In the genomic region with DNA sequence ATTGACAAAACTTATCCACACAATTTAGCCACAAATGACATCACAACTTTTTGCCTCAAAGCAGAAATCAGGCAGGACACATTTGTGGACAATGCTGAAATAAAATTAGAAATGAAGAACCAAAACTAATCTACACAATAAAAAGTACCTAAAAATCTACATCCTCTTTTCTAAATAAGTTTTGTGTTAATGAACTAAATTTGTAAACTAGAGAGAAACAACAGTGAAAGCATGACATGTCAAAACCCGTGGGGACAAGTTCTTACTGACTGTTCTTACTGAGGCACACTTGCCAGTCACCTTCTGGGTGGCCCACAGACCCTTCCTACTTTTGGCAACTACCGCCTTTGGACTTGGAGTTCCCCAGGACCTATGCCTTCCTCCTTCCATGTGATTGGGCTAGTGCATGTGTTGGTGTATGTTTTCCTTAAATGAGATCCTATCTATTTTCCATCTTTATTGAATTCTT, we compare ENCODE assay signal across 17 cellular contexts.
DNase-seq lines count a peak whose midpoint lies in the region; ATAC-seq lines count a peak whose summit lies in the region.
"Had no signal": no experiment of that assay in that cellular context is flagged by ENCODE, and none has a peak within 500 bp of the region (broad histone marks: within the 10 kb centered on the region; RNA-seq: fewer than 3 reads in every experiment).

No MANE protein-coding gene starts in this region.

- no peaks in the 10 kb centered on the region for H3K27me3 Mint-ChIP-seq in stimulated activated naive B cell treated with anti-CD40 and anti-IgM and Interleukin-4, amounts not matched to agents 10 μg/mL and 1 μg/mL and 100 μg/mL, for 72 hours
- H3K27me3 Mint-ChIP-seq: B cell had no signal

- H3K4me1 Mint-ChIP-seq in stimulated activated naive B cell treated with anti-CD40 and anti-IgM and Interleukin-4, amounts not matched to agents 10 μg/mL and 1 μg/mL and 100 μg/mL, for 72 hours, result no peaks in the 10 kb centered on the region

- DNase-seq in stimulated activated naive B cell treated with anti-CD40 and anti-IgM and Interleukin-4, amounts not matched to agents 10 μg/mL and 1 μg/mL and 100 μg/mL, for 72 hours, result no peak
- DNase-seq in AG08395 (ENCODE audit: low spot score) (no peak), OCI-M1 (lab: John Stamatoyannopoulos, UW) (no peak)
- DNase-seq in activated naive CD4-positive, alpha-beta T cell treated with anti-CD3 and anti-CD28 coated beads, Interleukin-2, amount 50 U/mL, for 16 hours, result no peak
- DNase-seq: activated CD4-positive, alpha-beta T cell treated with anti-CD3 and anti-CD28 coated beads, Interleukin-2, amount 50 U/mL, for 48 hours; foreskin keratinocyte; GM23248; left lung; NCI-H2029; NCI-H510A; right lobe of liver had no signal

- H3K4me3 Mint-ChIP-seq in stimulated activated naive B cell treated with anti-CD40 and anti-IgM and Interleukin-4, amounts not matched to agents 10 μg/mL and 1 μg/mL and 100 μg/mL, for 72 hours, result no peak overlapping the region
- H3K4me3 Mint-ChIP-seq: B cell had no signal

- no peaks in the 10 kb centered on the region for H3K36me3 Mint-ChIP-seq in stimulated activated naive B cell treated with anti-CD40 and anti-IgM and Interleukin-4, amounts not matched to agents 10 μg/mL and 1 μg/mL and 100 μg/mL, for 72 hours

- H3K27ac Mint-ChIP-seq in stimulated activated naive B cell treated with anti-CD40 and anti-IgM and Interleukin-4, amounts not matched to agents 10 μg/mL and 1 μg/mL and 100 μg/mL, for 72 hours, result no peak overlapping the region
- H3K27ac Mint-ChIP-seq: B cell had no signal

- H3K9me3 Mint-ChIP-seq in stimulated activated naive B cell treated with anti-CD40 and anti-IgM and Interleukin-4, amounts not matched to agents 10 μg/mL and 1 μg/mL and 100 μg/mL, for 72 hours, result peaks cover 0 to 1% of the 10 kb centered on the region in 2 donors

- ATAC-seq in GM18861 (IDR thresholded peaks at IDR 0.05; ENCODE audit: unreplicated experiment) (peak; percentile 91), GM21723 (IDR thresholded peaks at IDR 0.05; ENCODE audit: unreplicated experiment) (peak; percentile 70), HG03103 (IDR thresholded peaks at IDR 0.05; ENCODE audit: low read depth, unreplicated experiment) (peak; percentile 84)
- ATAC-seq in stimulated activated naive B cell treated with anti-CD40 and anti-IgM and Interleukin-4, amounts not matched to agents 10 μg/mL and 1 μg/mL and 100 μg/mL, for 72 hours (replicated peaks), result peak; percentile 39 to 58
- ATAC-seq: foreskin keratinocyte, left lung, Panc1, right lobe of liver, SK-N-SH treated with all-trans-retinoic acid at 6 μM for 48 hours had no signal
